In the genomic region with DNA sequence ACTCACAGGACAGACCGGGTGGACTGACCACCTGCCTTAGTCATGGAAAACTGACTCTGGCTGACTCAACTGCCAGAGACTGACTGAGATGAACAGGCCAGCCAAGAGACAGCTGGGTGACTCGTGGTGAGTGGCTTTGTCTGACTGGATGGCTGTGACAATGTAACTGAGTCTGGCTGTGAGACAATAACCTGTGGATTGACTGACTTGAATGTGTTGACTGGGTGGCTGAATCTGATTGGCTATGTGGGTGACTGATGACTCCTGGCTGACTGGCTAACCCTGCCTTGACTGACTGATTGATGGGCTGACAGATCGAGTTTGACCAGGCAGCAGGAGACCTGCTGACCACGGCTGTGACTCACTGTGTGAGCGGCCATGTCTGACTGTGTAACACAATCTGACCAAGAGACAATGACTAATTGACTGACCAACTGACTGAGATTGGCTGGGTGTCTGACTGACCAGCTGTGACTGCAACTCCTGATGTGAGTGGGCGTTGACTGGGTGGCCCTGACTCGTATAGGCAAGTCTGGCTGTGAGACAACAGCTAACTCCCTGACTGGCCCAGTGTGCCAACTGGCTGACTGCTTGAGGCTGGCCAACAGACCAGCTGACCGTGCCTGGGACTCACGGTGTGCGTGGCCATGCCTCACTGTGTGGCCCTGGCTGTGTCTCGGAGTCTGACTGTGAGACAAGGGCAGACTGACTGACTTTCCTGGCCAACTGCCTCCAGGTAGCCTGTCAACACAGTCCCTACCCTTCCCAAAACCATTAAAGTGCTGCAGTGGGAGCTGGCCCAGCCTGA, we compare ENCODE assay signal across 1 cellular context.
TF ChIP-seq lines count a peak whose summit lies in the region.

No MANE protein-coding gene starts in this region.

TF ChIP-seq in GM12878, 131 proteins besides CTCF, POLR2A, EP300 and RAD21 (continued from another document):
- TF ChIP-seq, protein P1, sequence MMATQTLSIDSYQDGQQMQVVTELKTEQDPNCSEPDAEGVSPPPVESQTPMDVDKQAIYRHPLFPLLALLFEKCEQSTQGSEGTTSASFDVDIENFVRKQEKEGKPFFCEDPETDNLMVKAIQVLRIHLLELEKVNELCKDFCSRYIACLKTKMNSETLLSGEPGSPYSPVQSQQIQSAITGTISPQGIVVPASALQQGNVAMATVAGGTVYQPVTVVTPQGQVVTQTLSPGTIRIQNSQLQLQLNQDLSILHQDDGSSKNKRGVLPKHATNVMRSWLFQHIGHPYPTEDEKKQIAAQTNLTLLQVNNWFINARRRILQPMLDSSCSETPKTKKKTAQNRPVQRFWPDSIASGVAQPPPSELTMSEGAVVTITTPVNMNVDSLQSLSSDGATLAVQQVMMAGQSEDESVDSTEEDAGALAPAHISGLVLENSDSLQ (IDR thresholded peaks at IDR 0.05) = peak; percentile 89
- TF ChIP-seq, protein P2, sequence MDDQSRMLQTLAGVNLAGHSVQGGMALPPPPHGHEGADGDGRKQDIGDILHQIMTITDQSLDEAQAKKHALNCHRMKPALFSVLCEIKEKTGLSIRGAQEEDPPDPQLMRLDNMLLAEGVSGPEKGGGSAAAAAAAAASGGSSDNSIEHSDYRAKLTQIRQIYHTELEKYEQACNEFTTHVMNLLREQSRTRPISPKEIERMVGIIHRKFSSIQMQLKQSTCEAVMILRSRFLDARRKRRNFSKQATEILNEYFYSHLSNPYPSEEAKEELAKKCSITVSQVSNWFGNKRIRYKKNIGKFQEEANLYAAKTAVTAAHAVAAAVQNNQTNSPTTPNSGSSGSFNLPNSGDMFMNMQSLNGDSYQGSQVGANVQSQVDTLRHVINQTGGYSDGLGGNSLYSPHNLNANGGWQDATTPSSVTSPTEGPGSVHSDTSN (IDR thresholded peaks at IDR 0.05; ENCODE audit: insufficient replicate concordance, low read depth, low read length) = peak; percentile 86
